In genomic region chr19:13830761-13831481, GRCh38 we compare ENCODE assay signal across 16 cellular contexts. TPM values are rescaled to one million over a fixed set of nuclear protein-coding genes. Genes with fewer than 3 reads are reported as not detected.
DNase-seq lines count a peak whose midpoint lies in the region; ATAC-seq, FAIRE-seq and TF ChIP-seq lines count a peak whose summit lies in the region.
"Had no signal": no experiment of that assay in that cellular context is flagged by ENCODE, and none has a peak within 500 bp of the region (broad histone marks: within the 10 kb centered on the region; RNA-seq: fewer than 3 reads in every experiment).

No MANE protein-coding gene starts in this region.

- H3K4me3 ChIP-seq in A549 (no peak overlapping the region), epithelial cell of esophagus (ENCODE audit: low read length) (no peak overlapping the region)

- whole genome bisulfite sequencing in A549 (ENCODE audit: missing lambda C conversion rate): 88% methylated on average over 23 of the region's 29 CpGs

- no peak overlapping the region for H3K4me2 ChIP-seq in A549

- CTCF ChIA-PET in A549 (lab: Yijun Ruan, JAX): no interaction called here

- DNase-seq in A549 (ENCODE audit: low read depth in 1 of 2, low spot score in 1 of 2) (peak in 1 of 2 experiments; percentile 56), EH (ENCODE audit: low read depth) (peak; percentile 55), epithelial cell of esophagus (ENCODE audit: low read depth) (peak; percentile 76)
- DNase-seq: activated effector memory CD4-positive, alpha-beta T cell treated with anti-CD3 and anti-CD28 coated beads, Interleukin-2, amount 50 U/mL, for 16 hours; DMS 273 treated with DMSO at 0.1 percent for 48 hours; islet precursor cell; NCI-H2081; NCI-H69 had no signal

- POLR2A ChIA-PET in A549 (lab: Yijun Ruan, JAX): no interaction called here

- no peak for TF ChIP-seq CTCF in A549 (IDR thresholded peaks at IDR 0.05)
- TF ChIP-seq CTCF in epithelial cell of esophagus (IDR thresholded peaks at IDR 0.05; ENCODE audit: insufficient read depth, low read depth, low read length, missing control alignments): no peak

- TF ChIP-seq POLR2A in A549 (IDR thresholded peaks at IDR 0.05; ENCODE audit: low read length): no peak

- H3K27ac ChIP-seq in A549: peak overlapping the region in 1 of 2 experiments; percentile 6; a peak in 1 of 6 replicates

- FAIRE-seq in A549 (lab: Jason Lieb, UNC): no peak
- FAIRE-seq: H54 had no signal

- H3K4me1 ChIP-seq in A549: peaks cover 30% of the 10 kb centered on the region

- no peaks in the 10 kb centered on the region for H3K9me3 ChIP-seq in A549

- peak; percentile 7 to 10 for ATAC-seq in A549
- peak; percentile 2 for ATAC-seq in SK-N-SH treated with all-trans-retinoic acid at 6 μM for 48 hours
- ATAC-seq in GM18502 (IDR thresholded peaks at IDR 0.05; ENCODE audit: poor library complexity, unreplicated experiment): no peak
- no peak for ATAC-seq in HG03097 (IDR thresholded peaks at IDR 0.05; ENCODE audit: low FRiP score, unreplicated experiment)
- ATAC-seq in HG02981 (IDR thresholded peaks at IDR 0.05; ENCODE audit: unreplicated experiment): no peak
- ATAC-seq in HG03039 (IDR thresholded peaks at IDR 0.05; ENCODE audit: unreplicated experiment): no peak
- ATAC-seq: sciatic nerve, WTC11 had no signal

- no peak for TF ChIP-seq RAD21 in A549 (conservative IDR thresholded peaks at IDR 0.05 in 1 of 2, IDR thresholded peaks at IDR 0.05 in 1 of 2)

- no peak for TF ChIP-seq EP300 in A549 (IDR thresholded peaks at IDR 0.05)

TF ChIP-seq in A549, 52 proteins besides CTCF, POLR2A, EP300 and RAD21 (continues in another document):
- TF ChIP-seq FOSB (CRISPR knock-in tag; IDR thresholded peaks at IDR 0.05) (peak; percentile 86; the same call in 1 of the 2 replicates), BCL3 (IDR thresholded peaks at IDR 0.05) (no peak), FOXS1 (CRISPR knock-in tag; IDR thresholded peaks at IDR 0.05) (no peak), HMGXB4 (CRISPR knock-in tag; IDR thresholded peaks at IDR 0.05; ENCODE audit: borderline replicate concordance) (no peak), NFE2L2 (conservative IDR thresholded peaks at IDR 0.05; ENCODE audit: low read length) (no peak), HOXA7 (CRISPR knock-in tag; IDR thresholded peaks at IDR 0.05) (peak; percentile 96), SREBF2 (IDR thresholded peaks at IDR 0.05) (no peak), KDM1A (IDR thresholded peaks at IDR 0.05; ENCODE audit: low read depth) (no peak), JUN (IDR thresholded peaks at IDR 0.05) (peak in 1 of 2 experiments; percentile 9; a peak in 2 of 5 replicates), ZC3H11A (IDR thresholded peaks at IDR 0.05) (no peak), BHLHE40 (IDR thresholded peaks at IDR 0.05; ENCODE audit: low read depth, low read length) (no peak), ESRRA (IDR thresholded peaks at IDR 0.05; ENCODE audit: borderline replicate concordance, low read length) (no peak), MAX (IDR thresholded peaks at IDR 0.05) (no peak), CHD2 (IDR thresholded peaks at IDR 0.05; ENCODE audit: low read length, partially characterized antibody) (peak; percentile 29), EHF (CRISPR knock-in tag; IDR thresholded peaks at IDR 0.05) (peak; percentile 65)

TF ChIP-seq in SK-N-SH treated with all-trans-retinoic acid at 6 μM for 48 hours, 23 proteins besides CTCF, POLR2A, EP300 and RAD21:
- TF ChIP-seq BACH2 (CRISPR knock-in tag; IDR thresholded peaks at IDR 0.05; ENCODE audit: borderline replicate concordance): no peak
- no peak for TF ChIP-seq POU6F1 (CRISPR knock-in tag; IDR thresholded peaks at IDR 0.05; ENCODE audit: borderline replicate concordance, low read depth)
- TF ChIP-seq ISL1 (CRISPR knock-in tag; IDR thresholded peaks at IDR 0.05): no peak
- TF ChIP-seq TOX (CRISPR knock-in tag; IDR thresholded peaks at IDR 0.05; ENCODE audit: borderline replicate concordance): no peak
- no peak for TF ChIP-seq TSHZ2 (CRISPR knock-in tag; IDR thresholded peaks at IDR 0.05)
- TF ChIP-seq CSDC2 (CRISPR knock-in tag; IDR thresholded peaks at IDR 0.05): no peak
- TF ChIP-seq CSRNP3 (CRISPR knock-in tag; IDR thresholded peaks at IDR 0.05): no peak
- TF ChIP-seq TCF4 (CRISPR knock-in tag; IDR thresholded peaks at IDR 0.05; ENCODE audit: borderline replicate concordance): no peak

RNA-seq across cellular contexts. Expression of gene ZSWIM4, which starts 35.7 kb away (rescaled TPM):
- polyA plus RNA-seq in A549 (2011; rRNA removed): 1.6 and 1.7 TPM in 2 replicates
- 3.0 and 4.5 TPM in 2 replicates for polyA plus RNA-seq in A549 (2012; cell fraction: cytosol; rRNA removed)
- 6.2 and 8.3 TPM in 2 replicates for polyA plus RNA-seq in A549 (2012; cell fraction: nucleus; rRNA removed)
- 3.4 to 3.9 TPM (median 3.7 TPM) in 3 replicates for polyA plus RNA-seq in A549 (2017; fragmentation: RNase III; extraction: RNeasy Plus Mini Kit Qiagen cat#74134 plus additional on column Dnase treatment)
- 2.6 and 3.2 TPM in 2 replicates for polyA minus RNA-seq in A549 (2011; rRNA and poly(A)+ RNA removed)

RNA-seq across cellular contexts. Expression of gene NANOS3, which starts 46.0 kb away (rescaled TPM):
- polyA plus RNA-seq in A549 (2011; rRNA removed) (0.31 and 0.53 TPM in 2 replicates), A549 (2017; fragmentation: RNase III; extraction: RNeasy Plus Mini Kit Qiagen cat#74134 plus additional on column Dnase treatment) (0.78 to 1.2 TPM (median 1.1 TPM) in 3 replicates)
- 0.79 and 1.8 TPM in 2 replicates for polyA plus RNA-seq in A549 (2012; cell fraction: cytosol; rRNA removed)
- 2.4 and 2.7 TPM in 2 replicates for polyA plus RNA-seq in A549 (2012; cell fraction: nucleus; rRNA removed)
- polyA minus RNA-seq in A549 (2011; rRNA and poly(A)+ RNA removed): not detected in 2 replicates

RNA-seq across cellular contexts. Expression of gene C19orf53, which starts 56.7 kb away (rescaled TPM):
- polyA plus RNA-seq in A549 (2011; rRNA removed) (105 and 131 TPM in 2 replicates), A549 (2017; fragmentation: RNase III; extraction: RNeasy Plus Mini Kit Qiagen cat#74134 plus additional on column Dnase treatment) (143 to 146 TPM (median 144 TPM) in 3 replicates)
- 250 and 295 TPM in 2 replicates for polyA plus RNA-seq in A549 (2012; cell fraction: cytosol; rRNA removed)
- 108 and 158 TPM in 2 replicates for polyA plus RNA-seq in A549 (2012; cell fraction: nucleus; rRNA removed)
- 111 and 148 TPM in 2 replicates for polyA minus RNA-seq in A549 (2011; rRNA and poly(A)+ RNA removed)

Comparison
In these comparisons a context has a peak if more than half of its experiments do, and no peak if none do; other contexts are left out.
1. ATAC-seq: peak in A549 (2 of 2) and SK-N-SH treated with all-trans-retinoic acid at 6 μM for 48 hours (single experiment); none in GM18502 (single experiment), HG03097 (single experiment), HG02981 (single experiment) and HG03039 (single experiment).
2. Of the 1 proteins assayed by ChIP-seq in both A549 and SK-N-SH treated with all-trans-retinoic acid at 6 μM for 48 hours: peak only in A549: RARB; only in SK-N-SH treated with all-trans-retinoic acid at 6 μM for 48 hours: none; in both: none; in neither: 0.